In genomic region chr3:50550079-50550736, GRCh38 we compare ENCODE assay signal across 2 cellular contexts.
TF ChIP-seq lines count a peak whose summit lies in the region.

No MANE protein-coding gene starts in this region.

TF ChIP-seq in WTC11, 78 proteins besides CTCF, POLR2A, EP300 and RAD21:
- TF ChIP-seq ZNF396 (CRISPR knock-in tag; IDR thresholded peaks at IDR 0.05; ENCODE audit: borderline replicate concordance), result no peak
- TF ChIP-seq FOXP4 (CRISPR knock-in tag; IDR thresholded peaks at IDR 0.05), result no peak
- no peak for TF ChIP-seq ZNF532 (CRISPR knock-in tag; IDR thresholded peaks at IDR 0.05; ENCODE audit: borderline replicate concordance)
- no peak for TF ChIP-seq FOXP1 (CRISPR knock-in tag; IDR thresholded peaks at IDR 0.05; ENCODE audit: borderline replicate concordance)
TF ChIP-seq in WTC11: peak in this region for 0.

TF ChIP-seq in HepG2, 621 proteins besides CTCF, POLR2A, EP300 and RAD21:
- peak; percentile 51; the same call in 1 of the 2 replicates for TF ChIP-seq SMC3 (IDR thresholded peaks at IDR 0.05; ENCODE audit: low read length)
- no peak for TF ChIP-seq RBAK (CRISPR knock-in tag; IDR thresholded peaks at IDR 0.05)
- no peak for TF ChIP-seq ZNF672 (CRISPR knock-in tag; IDR thresholded peaks at IDR 0.05)
- TF ChIP-seq XRCC5 (optimal IDR thresholded peaks at IDR 0.05; ENCODE audit: low read length), result peak; percentile 30
- TF ChIP-seq ZNF24 (IDR thresholded peaks at IDR 0.05), result no peak
- TF ChIP-seq STAG1 (CRISPR knock-in tag; IDR thresholded peaks at IDR 0.05), result peak; percentile 70
- TF ChIP-seq IKZF4 (CRISPR knock-in tag; IDR thresholded peaks at IDR 0.05; ENCODE audit: borderline replicate concordance, low read depth, not compliant biosample characterization), result no peak
